In genomic region chr11:108664730-108665525, GRCh38 we compare ENCODE assay signal across 1 cellular context.
TF ChIP-seq lines count a peak whose summit lies in the region.

Gene DDX10 (plus strand): TSS chr11:108665069. CDS start chr11:108665154, 85 bp downstream.

TF ChIP-seq in HEK293, 187 proteins besides CTCF, POLR2A, EP300 and RAD21 (continued from another document):
- TF ChIP-seq ZNF26 (tag by site-specific recombination; IDR thresholded peaks at IDR 0.05) (no peak), ZNF23 (tag by site-specific recombination; IDR thresholded peaks at IDR 0.05; ENCODE audit: borderline replicate concordance) (no peak), ZBTB49 (tag by site-specific recombination; IDR thresholded peaks at IDR 0.05; ENCODE audit: low read depth) (no peak), ZNF394 (tag by site-specific recombination; IDR thresholded peaks at IDR 0.05; ENCODE audit: borderline replicate concordance) (no peak), ZNF214 (tag by site-specific recombination; IDR thresholded peaks at IDR 0.05; ENCODE audit: borderline replicate concordance) (no peak), SP7 (tag by site-specific recombination; IDR thresholded peaks at IDR 0.05) (no peak), ZNF837 (tag by site-specific recombination; IDR thresholded peaks at IDR 0.05) (no peak), ZNF626 (tag by site-specific recombination; IDR thresholded peaks at IDR 0.05) (no peak), ZEB2 (tag by site-specific recombination; IDR thresholded peaks at IDR 0.05) (peak; percentile 26; the same call in 1 of the 2 replicates), ZNF530 (tag by site-specific recombination; IDR thresholded peaks at IDR 0.05; ENCODE audit: low read depth) (no peak), ZBTB1 (tag by site-specific recombination; IDR thresholded peaks at IDR 0.05) (no peak), ZNF423 (tag by site-specific recombination; IDR thresholded peaks at IDR 0.05) (no peak), ZNF544 (tag by site-specific recombination; IDR thresholded peaks at IDR 0.05) (no peak), ZNF558 (tag by site-specific recombination; IDR thresholded peaks at IDR 0.05) (no peak), ZFP41 (tag by site-specific recombination; IDR thresholded peaks at IDR 0.05; ENCODE audit: borderline replicate concordance) (no peak), ZNF521 (tag by site-specific recombination; IDR thresholded peaks at IDR 0.05) (no peak), ZNF621 (tag by site-specific recombination; IDR thresholded peaks at IDR 0.05) (no peak), ZNF501 (tag by site-specific recombination; IDR thresholded peaks at IDR 0.05) (no peak; the same call in 1 of the 2 replicates), ZNF548 (tag by site-specific recombination; IDR thresholded peaks at IDR 0.05) (no peak), SP3 (tag by site-specific recombination; IDR thresholded peaks at IDR 0.05) (peak; percentile 63), ZNF555 (tag by site-specific recombination; conservative IDR thresholded peaks at IDR 0.05) (no peak), PRDM4 (tag by site-specific recombination; IDR thresholded peaks at IDR 0.05) (no peak), ZNF114 (tag by site-specific recombination; IDR thresholded peaks at IDR 0.05) (no peak), ZNF514 (tag by site-specific recombination; IDR thresholded peaks at IDR 0.05) (no peak), RBAK (tag by site-specific recombination; IDR thresholded peaks at IDR 0.05) (no peak), ZNF175 (tag by site-specific recombination; IDR thresholded peaks at IDR 0.05) (no peak), ZSCAN30 (tag by site-specific recombination; IDR thresholded peaks at IDR 0.05) (no peak), GLI4 (tag by site-specific recombination; IDR thresholded peaks at IDR 0.05) (no peak), TRIM28 (IDR thresholded peaks at IDR 0.05; ENCODE audit: borderline replicate concordance, low read length) (no peak), ZNF311 (tag by site-specific recombination; IDR thresholded peaks at IDR 0.05; ENCODE audit: borderline replicate concordance) (no peak), YY2 (tag by site-specific recombination; IDR thresholded peaks at IDR 0.05) (no peak), ZNF707 (tag by site-specific recombination; IDR thresholded peaks at IDR 0.05) (no peak), FEZF1 (tag by site-specific recombination; IDR thresholded peaks at IDR 0.05) (no peak), ZNF426 (tag by site-specific recombination; IDR thresholded peaks at IDR 0.05) (no peak), ZNF677 (tag by site-specific recombination; IDR thresholded peaks at IDR 0.05) (no peak), ZNF248 (tag by site-specific recombination; IDR thresholded peaks at IDR 0.05) (no peak), ZNF169 (tag by site-specific recombination; IDR thresholded peaks at IDR 0.05) (no peak), ZFHX2 (tag by site-specific recombination; conservative IDR thresholded peaks at IDR 0.05) (peak; percentile 32), ZNF701 (tag by site-specific recombination; IDR thresholded peaks at IDR 0.05) (no peak), ZNF473 (tag by site-specific recombination; IDR thresholded peaks at IDR 0.05) (no peak), KLF9 (tag by site-specific recombination; IDR thresholded peaks at IDR 0.05; ENCODE audit: low read depth) (no peak), ZFP37 (tag by site-specific recombination; IDR thresholded peaks at IDR 0.05) (no peak), ZNF19 (tag by site-specific recombination; IDR thresholded peaks at IDR 0.05; ENCODE audit: low read depth) (no peak), KLF17 (tag by site-specific recombination; IDR thresholded peaks at IDR 0.05) (peak; percentile 74; the same call in 1 of the 2 replicates), HOXC10 (CRISPR knock-in tag; IDR thresholded peaks at IDR 0.05) (no peak), ZNF560 (tag by site-specific recombination; IDR thresholded peaks at IDR 0.05; ENCODE audit: borderline replicate concordance) (no peak), ZBTB7A (tag by site-specific recombination; IDR thresholded peaks at IDR 0.05; ENCODE audit: low read depth) (no peak), ZNF654 (tag by site-specific recombination; IDR thresholded peaks at IDR 0.05; ENCODE audit: low read depth) (no peak), ZNF792 (tag by site-specific recombination; IDR thresholded peaks at IDR 0.05) (no peak), ZNF239 (tag by site-specific recombination; IDR thresholded peaks at IDR 0.05) (no peak), ZNF202 (tag by site-specific recombination; IDR thresholded peaks at IDR 0.05; ENCODE audit: borderline replicate concordance) (no peak), ZNF76 (tag by site-specific recombination; IDR thresholded peaks at IDR 0.05; ENCODE audit: borderline replicate concordance, low read depth) (no peak), SCRT1 (tag by site-specific recombination; IDR thresholded peaks at IDR 0.05; ENCODE audit: borderline replicate concordance) (no peak), ZNF580 (tag by site-specific recombination; IDR thresholded peaks at IDR 0.05) (no peak), ZNF777 (tag by site-specific recombination; IDR thresholded peaks at IDR 0.05; ENCODE audit: borderline replicate concordance) (no peak), ZNF48 (tag by site-specific recombination; IDR thresholded peaks at IDR 0.05) (no peak)
- TF ChIP-seq, protein P1, sequence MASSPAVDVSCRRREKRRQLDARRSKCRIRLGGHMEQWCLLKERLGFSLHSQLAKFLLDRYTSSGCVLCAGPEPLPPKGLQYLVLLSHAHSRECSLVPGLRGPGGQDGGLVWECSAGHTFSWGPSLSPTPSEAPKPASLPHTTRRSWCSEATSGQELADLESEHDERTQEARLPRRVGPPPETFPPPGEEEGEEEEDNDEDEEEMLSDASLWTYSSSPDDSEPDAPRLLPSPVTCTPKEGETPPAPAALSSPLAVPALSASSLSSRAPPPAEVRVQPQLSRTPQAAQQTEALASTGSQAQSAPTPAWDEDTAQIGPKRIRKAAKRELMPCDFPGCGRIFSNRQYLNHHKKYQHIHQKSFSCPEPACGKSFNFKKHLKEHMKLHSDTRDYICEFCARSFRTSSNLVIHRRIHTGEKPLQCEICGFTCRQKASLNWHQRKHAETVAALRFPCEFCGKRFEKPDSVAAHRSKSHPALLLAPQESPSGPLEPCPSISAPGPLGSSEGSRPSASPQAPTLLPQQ (tag by site-specific recombination; IDR thresholded peaks at IDR 0.05), result 0 out of 2 replicates have a peak, but pooled peaks have one; percentile 29
- TF ChIP-seq, protein P2, sequence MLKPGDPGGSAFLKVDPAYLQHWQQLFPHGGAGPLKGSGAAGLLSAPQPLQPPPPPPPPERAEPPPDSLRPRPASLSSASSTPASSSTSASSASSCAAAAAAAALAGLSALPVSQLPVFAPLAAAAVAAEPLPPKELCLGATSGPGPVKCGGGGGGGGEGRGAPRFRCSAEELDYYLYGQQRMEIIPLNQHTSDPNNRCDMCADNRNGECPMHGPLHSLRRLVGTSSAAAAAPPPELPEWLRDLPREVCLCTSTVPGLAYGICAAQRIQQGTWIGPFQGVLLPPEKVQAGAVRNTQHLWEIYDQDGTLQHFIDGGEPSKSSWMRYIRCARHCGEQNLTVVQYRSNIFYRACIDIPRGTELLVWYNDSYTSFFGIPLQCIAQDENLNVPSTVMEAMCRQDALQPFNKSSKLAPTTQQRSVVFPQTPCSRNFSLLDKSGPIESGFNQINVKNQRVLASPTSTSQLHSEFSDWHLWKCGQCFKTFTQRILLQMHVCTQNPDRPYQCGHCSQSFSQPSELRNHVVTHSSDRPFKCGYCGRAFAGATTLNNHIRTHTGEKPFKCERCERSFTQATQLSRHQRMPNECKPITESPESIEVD (tag by site-specific recombination; IDR thresholded peaks at IDR 0.05), result peak; percentile 15; the same call in 1 of the 2 replicates
- TF ChIP-seq, protein P3, sequence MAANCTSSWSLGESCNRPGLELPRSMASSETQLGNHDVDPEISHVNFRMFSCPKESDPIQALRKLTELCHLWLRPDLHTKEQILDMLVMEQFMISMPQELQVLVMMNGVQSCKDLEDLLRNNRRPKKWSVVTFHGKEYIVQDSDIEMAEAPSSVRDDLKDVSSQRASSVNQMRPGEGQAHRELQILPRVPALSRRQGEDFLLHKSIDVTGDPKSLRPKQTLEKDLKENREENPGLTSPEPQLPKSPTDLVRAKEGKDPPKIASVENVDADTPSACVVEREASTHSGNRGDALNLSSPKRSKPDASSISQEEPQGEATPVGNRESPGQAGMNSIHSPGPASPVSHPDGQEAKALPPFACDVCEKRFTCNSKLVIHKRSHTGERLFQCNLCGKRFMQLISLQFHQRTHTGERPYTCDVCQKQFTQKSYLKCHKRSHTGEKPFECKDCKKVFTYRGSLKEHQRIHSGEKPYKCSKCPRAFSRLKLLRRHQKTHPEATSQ (tag by site-specific recombination; IDR thresholded peaks at IDR 0.05), result no peak
